In the genomic region with DNA sequence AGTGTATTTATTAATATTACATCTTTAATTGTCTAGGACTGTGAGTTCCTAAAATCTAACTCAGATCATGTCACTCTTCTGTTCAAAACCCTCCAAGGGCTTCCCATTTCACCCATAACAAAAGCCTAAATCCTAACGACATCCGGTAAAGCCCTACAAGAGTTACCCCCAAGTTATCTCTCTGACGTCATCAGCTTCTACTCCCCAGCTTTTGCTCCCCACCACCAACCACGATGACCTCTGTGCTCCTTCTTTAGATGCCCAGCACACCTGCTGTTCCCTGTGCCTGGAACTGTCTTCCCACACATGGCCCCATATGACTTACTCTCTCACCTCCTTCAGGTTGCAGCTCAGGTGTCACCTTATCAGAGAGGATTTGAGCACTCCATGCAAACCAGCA, we compare ENCODE assay signal across 14 cellular contexts. TPM values are rescaled to one million over a fixed set of nuclear protein-coding genes. Genes with fewer than 3 reads are reported as not detected.
DNase-seq lines count a peak whose midpoint lies in the region; ATAC-seq and TF ChIP-seq lines count a peak whose summit lies in the region.
"Had no signal": no experiment of that assay in that cellular context is flagged by ENCODE, and none has a peak within 500 bp of the region (broad histone marks: within the 10 kb centered on the region; RNA-seq: fewer than 3 reads in every experiment).

No MANE protein-coding gene starts in this region.

- no peak for TF ChIP-seq CTCF in CD4-positive, alpha-beta T cell (IDR thresholded peaks at IDR 0.05)

- no peaks in the 10 kb centered on the region for H3K9me3 ChIP-seq in CD4-positive, alpha-beta T cell (ENCODE audit: control insufficient read depth, low read length)

- POLR2A ChIA-PET in CD4-positive, alpha-beta T cell (lab: Charles Lee): interaction anchor here (1.0 to 2.3 kb wide), 9 partner anchors 7 to 171 kb away, joined by 3 to 24 read pairs (median 10); partner anchors contain the start of gene KDM8
- POLR2A ChIA-PET in activated naive CD8-positive, alpha-beta T cell treated with anti-CD3 and anti-CD28 coated beads, Interleukin-2, amount 10 ng/mL, durations not matched to agents 7 days and 5 days (lab: Charles Lee): interaction anchor here (1.4 to 3.6 kb wide), 2 partner anchors 23 to 171 kb away, joined by 3 to 19 read pairs; no protein-coding TSS in a partner anchor
- POLR2A ChIA-PET in naive thymus-derived CD8-positive, alpha-beta T cell (lab: Charles Lee): interaction anchor here (0.8 to 6.4 kb wide), 15 partner anchors 10 to 267 kb away, joined by 3 to 43 read pairs (median 10); no protein-coding TSS in a partner anchor

- H3K9me3 Mint-ChIP-seq in activated CD4-positive, alpha-beta T cell treated with anti-CD3 and anti-CD28 coated beads, Interleukin-2, amount 10 ng/mL, durations not matched to agents 24 days and 14 days: peaks cover 16% of the 10 kb centered on the region
- peaks cover 3% of the 10 kb centered on the region for H3K9me3 Mint-ChIP-seq in CD4-positive, alpha-beta T cell
- H3K9me3 Mint-ChIP-seq in activated naive CD8-positive, alpha-beta T cell treated with anti-CD3 and anti-CD28 coated beads, Interleukin-2, amount 10 ng/mL, durations not matched to agents 7 days and 5 days: peaks cover 2% of the 10 kb centered on the region
- H3K9me3 Mint-ChIP-seq in naive thymus-derived CD8-positive, alpha-beta T cell: peaks cover 0 to 5% (median 0%) of the 10 kb centered on the region in 9 donors

- CTCF ChIA-PET in CD4-positive, alpha-beta T cell (lab: Charles Lee): interaction anchor here (0.8 to 5.1 kb wide), 4 partner anchors 17 to 38 kb away, joined by 3 to 51 read pairs (median 7); no protein-coding TSS in a partner anchor

- H3K36me3 Mint-ChIP-seq in activated CD4-positive, alpha-beta T cell treated with anti-CD3 and anti-CD28 coated beads, Interleukin-2, amount 10 ng/mL, durations not matched to agents 24 days and 14 days (ENCODE audit: low read depth): peaks cover 5% of the 10 kb centered on the region
- no peaks in the 10 kb centered on the region for H3K36me3 Mint-ChIP-seq in CD4-positive, alpha-beta T cell (ENCODE audit: low read depth)
- H3K36me3 Mint-ChIP-seq in activated naive CD8-positive, alpha-beta T cell treated with anti-CD3 and anti-CD28 coated beads, Interleukin-2, amount 10 ng/mL, durations not matched to agents 7 days and 5 days: peaks cover 12% of the 10 kb centered on the region
- H3K36me3 Mint-ChIP-seq in naive thymus-derived CD8-positive, alpha-beta T cell: no peaks in the 10 kb centered on the region

- peaks cover 54% of the 10 kb centered on the region for H3K4me1 Mint-ChIP-seq in activated CD4-positive, alpha-beta T cell treated with anti-CD3 and anti-CD28 coated beads, Interleukin-2, amount 10 ng/mL, durations not matched to agents 24 days and 14 days
- H3K4me1 Mint-ChIP-seq in CD4-positive, alpha-beta T cell (ENCODE audit: low read depth): peaks cover 85% of the 10 kb centered on the region
- peaks cover 50% of the 10 kb centered on the region for H3K4me1 Mint-ChIP-seq in activated naive CD8-positive, alpha-beta T cell treated with anti-CD3 and anti-CD28 coated beads, Interleukin-2, amount 10 ng/mL, durations not matched to agents 7 days and 5 days
- peaks cover 35 to 83% (median 75%) of the 10 kb centered on the region in 4 donors for H3K4me1 Mint-ChIP-seq in naive thymus-derived CD8-positive, alpha-beta T cell

- no peak for DNase-seq in activated CD4-positive, alpha-beta T cell treated with anti-CD3 and anti-CD28 coated beads, Interleukin-2, amount 10 ng/mL, durations not matched to agents 24 days and 14 days
- no peak for DNase-seq in activated CD4-positive, alpha-beta T cell treated with anti-CD3 and anti-CD28 coated beads for 4 hours
- DNase-seq in CD4-positive, alpha-beta T cell: no peak
- no peak for DNase-seq in activated naive CD8-positive, alpha-beta T cell treated with anti-CD3 and anti-CD28 coated beads, Interleukin-2, amount 10 ng/mL, durations not matched to agents 7 days and 5 days
- no peak for DNase-seq in naive thymus-derived CD8-positive, alpha-beta T cell
- DNase-seq in SK-N-DZ (ENCODE audit: low spot score): no peak
- DNase-seq: C1 segment of cervical spinal cord, Calu3, H7, NCI-H1105 treated with DMSO at 0.1 percent for 48 hours, NCI-H1694 treated with DMSO at 0.1 percent for 48 hours, NCI-H526 treated with DMSO at 0.1 percent for 48 hours, Right ventricle myocardium superior had no signal

- H3K27ac ChIP-seq in CD4-positive, alpha-beta T cell (ENCODE audit: low read depth, low read length): peak overlapping the region; percentile 24

- H3K4me3 Mint-ChIP-seq in activated CD4-positive, alpha-beta T cell treated with anti-CD3 and anti-CD28 coated beads, Interleukin-2, amount 10 ng/mL, durations not matched to agents 24 days and 14 days: peak overlapping the region; percentile 4
- H3K4me3 Mint-ChIP-seq in CD4-positive, alpha-beta T cell: peak overlapping the region; percentile 32
- peak overlapping the region; percentile 11 for H3K4me3 Mint-ChIP-seq in activated naive CD8-positive, alpha-beta T cell treated with anti-CD3 and anti-CD28 coated beads, Interleukin-2, amount 10 ng/mL, durations not matched to agents 7 days and 5 days
- H3K4me3 Mint-ChIP-seq in naive thymus-derived CD8-positive, alpha-beta T cell: peak overlapping the region in 6 of 10 donors; percentile 7 to 75 (median 51)

- intact Hi-C loops in activated CD4-positive, alpha-beta T cell treated with anti-CD3 and anti-CD28 coated beads, Interleukin-2, amount 10 ng/mL, durations not matched to agents 24 days and 14 days (cut with micrococcal nuclease): no loop called here
- intact Hi-C loops in CD4-positive, alpha-beta T cell (cut with DNase I, micrococcal nuclease): loop anchor here (2.0 to 5.0 kb wide), 2 partner anchors 18 to 35 kb away; no protein-coding TSS in a partner anchor

- no peak overlapping the region for H3K27ac Mint-ChIP-seq in activated CD4-positive, alpha-beta T cell treated with anti-CD3 and anti-CD28 coated beads, Interleukin-2, amount 10 ng/mL, durations not matched to agents 24 days and 14 days
- peak overlapping the region; percentile 95 for H3K27ac Mint-ChIP-seq in CD4-positive, alpha-beta T cell
- peak overlapping the region; percentile 37 for H3K27ac Mint-ChIP-seq in activated naive CD8-positive, alpha-beta T cell treated with anti-CD3 and anti-CD28 coated beads, Interleukin-2, amount 10 ng/mL, durations not matched to agents 7 days and 5 days
- peak overlapping the region; percentile 92 to 99 (median 98) for H3K27ac Mint-ChIP-seq in naive thymus-derived CD8-positive, alpha-beta T cell

- no peaks in the 10 kb centered on the region for H3K27me3 Mint-ChIP-seq in activated CD4-positive, alpha-beta T cell treated with anti-CD3 and anti-CD28 coated beads, Interleukin-2, amount 10 ng/mL, durations not matched to agents 24 days and 14 days
- H3K27me3 Mint-ChIP-seq in CD4-positive, alpha-beta T cell: no peaks in the 10 kb centered on the region
- H3K27me3 Mint-ChIP-seq in activated naive CD8-positive, alpha-beta T cell treated with anti-CD3 and anti-CD28 coated beads, Interleukin-2, amount 10 ng/mL, durations not matched to agents 7 days and 5 days: no peaks in the 10 kb centered on the region
- H3K27me3 Mint-ChIP-seq in naive thymus-derived CD8-positive, alpha-beta T cell: no peaks in the 10 kb centered on the region

- ATAC-seq in CD4-positive, alpha-beta T cell (ENCODE audit: poor library complexity): no peak
- no peak for ATAC-seq in activated naive CD8-positive, alpha-beta T cell treated with anti-CD3 and anti-CD28 coated beads, Interleukin-2, amount 10 ng/mL, durations not matched to agents 7 days and 5 days (ENCODE audit: low read depth)
- no peak for ATAC-seq in naive thymus-derived CD8-positive, alpha-beta T cell
- ATAC-seq in HG03571 (IDR thresholded peaks at IDR 0.05; ENCODE audit: unreplicated experiment): no peak

- H3K27me3 ChIP-seq in CD4-positive, alpha-beta T cell (ENCODE audit: control insufficient read depth, insufficient read depth, low read length): no peaks in the 10 kb centered on the region

RNA-seq across cellular contexts. Expression of gene KDM8, which starts 6.3 kb away (rescaled TPM):
- total RNA-seq in activated CD4-positive, alpha-beta T cell treated with anti-CD3 and anti-CD28 coated beads, Interleukin-2, amount 10 ng/mL, durations not matched to agents 24 days and 14 days: 11.0 and 13.6 TPM in 2 replicates
- 10 to 100 TPM; 15.1 to 17.3 TPM for total RNA-seq in CD4-positive, alpha-beta T cell
- 10 to 100 TPM; 20.1 to 21.8 TPM for total RNA-seq in activated naive CD8-positive, alpha-beta T cell treated with anti-CD3 and anti-CD28 coated beads, Interleukin-2, amount 10 ng/mL, durations not matched to agents 7 days and 5 days
- 10 to 100 TPM; 27.7 to 35.0 TPM for total RNA-seq in naive thymus-derived CD8-positive, alpha-beta T cell
- polyA plus RNA-seq in naive thymus-derived CD8-positive, alpha-beta T cell: 1 to 10 TPM; 3.8 to 6.2 (median 5.6) TPM
- polyA plus RNA-seq in SK-N-DZ (2014; cell fraction: cytosol; rRNA removed): 5.0 and 15.0 TPM in 2 replicates
- polyA plus RNA-seq in SK-N-DZ (2014; cell fraction: nucleus; rRNA removed): 3.5 and 4.6 TPM in 2 replicates
